Comparison of ENCODE assay signal across 1 cellular context in genomic region chr3:16810013-16810412, GRCh38.
TF ChIP-seq lines count a peak whose summit lies in the region.

No MANE protein-coding gene starts in this region.

TF ChIP-seq in K562, 482 proteins besides CTCF, POLR2A, EP300 and RAD21 (continued from another document):
- TF ChIP-seq ZNF282 (CRISPR knock-in tag; IDR thresholded peaks at IDR 0.05), result no peak
TF ChIP-seq in K562: peak in this region for 2.
